ENCODE assay signal across 8 cellular contexts in the genomic region with DNA sequence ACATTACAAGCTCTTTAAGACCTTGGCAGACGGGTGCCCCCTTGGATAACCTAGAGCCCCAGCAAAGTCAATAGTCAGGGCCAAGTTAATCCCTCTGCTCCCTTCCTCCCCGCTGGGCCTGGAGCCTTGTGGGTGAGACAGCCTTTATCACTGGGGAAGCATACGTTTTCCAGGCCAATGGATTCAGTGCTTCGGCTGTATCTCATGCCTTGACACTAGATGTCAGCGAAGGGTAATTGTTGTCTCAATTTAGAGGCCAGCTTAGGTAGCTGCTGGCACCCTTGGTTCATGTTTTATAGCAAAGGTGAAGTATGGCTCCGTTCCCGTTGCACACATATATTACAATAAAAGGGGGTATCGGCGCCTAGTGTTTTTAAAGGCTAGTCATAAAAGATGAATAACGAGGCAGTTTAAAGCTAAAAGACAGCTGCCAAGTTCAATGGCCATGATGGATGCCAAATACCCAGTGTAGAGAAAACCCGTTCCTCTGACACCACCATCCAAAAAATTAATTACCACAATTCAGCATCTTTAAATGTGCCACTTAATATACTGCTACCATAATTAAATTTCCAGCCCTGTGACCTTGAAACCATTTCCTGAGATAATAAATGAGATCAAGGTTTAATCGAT. TPM values are rescaled to one million over a fixed set of nuclear protein-coding genes. Genes with fewer than 3 reads are reported as not detected.
DNase-seq lines count a peak whose midpoint lies in the region; ATAC-seq, FAIRE-seq and TF ChIP-seq lines count a peak whose summit lies in the region.

No MANE protein-coding gene starts in this region.

- ATAC-seq in Right ventricle myocardium inferior, result peak; percentile 31
- ATAC-seq in esophagus mucosa, result peak; percentile 57
- ATAC-seq in HG03457 (IDR thresholded peaks at IDR 0.05; ENCODE audit: unreplicated experiment), result no peak
- no peak for ATAC-seq in GM18520 (IDR thresholded peaks at IDR 0.05; ENCODE audit: unreplicated experiment)

- no peak overlapping the region for H3K4me3 ChIP-seq in right atrium auricular region

- intact Hi-C loops in Right ventricle myocardium inferior (cut with DNase I), result no loop called here

- no peak for TF ChIP-seq CTCF in right atrium auricular region (IDR thresholded peaks at IDR 0.05)

- no peaks in the 10 kb centered on the region for H3K4me1 ChIP-seq in right atrium auricular region

- no peak for DNase-seq in Right ventricle myocardium inferior (ENCODE audit: missing footprints)
- no peak for DNase-seq in right atrium auricular region (ENCODE audit: low spot score)
- DNase-seq in NCI-H526 (lab: John Stamatoyannopoulos, UW), result peak; percentile 52 to 80
- peak; percentile 70 for DNase-seq in urothelium cell line (ENCODE audit: low spot score)
- no peak for DNase-seq in activated CD8-positive, alpha-beta memory T cell treated with anti-CD3 and anti-CD28 coated beads, Interleukin-2, amount 50 U/mL, for 4 hours

- H3K27me3 ChIP-seq in right atrium auricular region, result no peaks in the 10 kb centered on the region

- no peak overlapping the region for H3K27ac ChIP-seq in right atrium auricular region

- H3K9me3 ChIP-seq in right atrium auricular region, result peaks cover 0 to 5% of the 10 kb centered on the region in 2 donors

- no peaks in the 10 kb centered on the region for H3K36me3 ChIP-seq in right atrium auricular region

- FAIRE-seq in urothelium cell line (lab: Jason Lieb, UNC), result peak; percentile 23

RNA-seq across cellular contexts. Expression of gene BNIP2, which starts 52.3 kb away (rescaled TPM):
- total RNA-seq in Right ventricle myocardium inferior, result 73.2 TPM
- 100 to 1,000 TPM in 1 of 2 donors, 10 to 100 TPM in 1; 93.7 to 148 TPM for total RNA-seq in right atrium auricular region
- 39.9 TPM for total RNA-seq in esophagus mucosa

Comparison
In these comparisons a context has a peak if more than half of its experiments do, and no peak if none do; other contexts are left out.
1. ATAC-seq: peak in Right ventricle myocardium inferior (single experiment) and esophagus mucosa (single experiment); none in HG03457 (single experiment) and GM18520 (single experiment).
2. DNase-seq: peak in NCI-H526 (2 of 2) and urothelium cell line (single experiment); none in Right ventricle myocardium inferior (single experiment), right atrium auricular region (single experiment) and activated CD8-positive, alpha-beta memory T cell treated with anti-CD3 and anti-CD28 coated beads, Interleukin-2, amount 50 U/mL, for 4 hours (single experiment).